8 cellular contexts compared by ENCODE assay signal in genomic region chr13:24272452-24273161, GRCh38. TPM values are rescaled to one million over a fixed set of nuclear protein-coding genes. Genes with fewer than 3 reads are reported as not detected.
A peak's percentile ranks its signal among the peaks of the same experiment; 100 is the strongest.
DNase-seq lines count a peak whose midpoint lies in the region; ATAC-seq and TF ChIP-seq lines count a peak whose summit lies in the region.

No MANE protein-coding gene starts in this region.

- TF ChIP-seq POLR2A in IMR-90 (IDR thresholded peaks at IDR 0.05; ENCODE audit: low read depth, low read length) (no peak), stomach (IDR thresholded peaks at IDR 0.05) (no peak)

- H3K9ac ChIP-seq in IMR-90 (ENCODE audit: low read depth, low read length) (no peak overlapping the region), adipocyte (ENCODE audit: low read length) (peak overlapping the region; percentile 35), liver (ENCODE audit: low read depth in 1 of 2, low read length in 2 of 2) (no peak overlapping the region)

- H3K27ac ChIP-seq in IMR-90 (ENCODE audit: insufficient read depth, low read length) (peak overlapping the region; percentile 48; the same call in 1 of the 2 replicates), liver (ENCODE audit: low read depth in 1 of 2, low read length in 2 of 2) (peak overlapping the region; percentile 81 to 85), stomach (peak overlapping the region; percentile 5 to 87 (median 86)), GM23338 (ENCODE audit: low read depth) (no peak overlapping the region)

- no peak for ATAC-seq in IMR-90 (ENCODE audit: low read depth)
- ATAC-seq in HG02610 (IDR thresholded peaks at IDR 0.05; ENCODE audit: unreplicated experiment) = no peak
- ATAC-seq in GM18907 (IDR thresholded peaks at IDR 0.05; ENCODE audit: unreplicated experiment) = no peak
- no peak; the same call in 2 of the 3 replicates for ATAC-seq in GM23338

- H3K9me3 Mint-ChIP-seq in GM23338 = no peaks in the 10 kb centered on the region

- H3K4ac ChIP-seq in IMR-90 (ENCODE audit: low read depth, low read length) = peak overlapping the region; percentile 50; the same call in 1 of the 2 replicates

- 93% methylated on average over 12 of the region's 18 CpGs; no CpG with 5 or more reads in 1 of the 2 experiments for WGBS in IMR-90 (ENCODE audit: extremely low coverage in 2 of 2, insufficient read length in 1 of 2), 2 experiments
- 80% methylated on average over 18 of the region's 18 CpGs for WGBS in liver
- WGBS in stomach, 5 donors = 72 to 79% (median 73%) methylated on average over 18 of the region's 18 CpGs

- dilution Hi-C loops in IMR-90 (cut with HindIII; ENCODE audit: low sequenced_read_pairs, unreplicated experiment) = no loop called here

- POLR2A ChIA-PET in IMR-90 (lab: Charles Lee; ENCODE audit: unreplicated experiment) = no interaction called here

- H2AK9ac ChIP-seq in IMR-90 (replicated peaks; ENCODE audit: low read depth, low read length, poor library complexity) = no peak overlapping the region

- 0 out of 2 replicates have a peak overlapping the region, but pooled peaks have one; percentile 18 for H2BK120ac ChIP-seq in IMR-90 (ENCODE audit: low read depth, low read length)

- H3K14ac ChIP-seq in IMR-90 (replicated peaks; ENCODE audit: low read depth, low read length) = peak overlapping the region; percentile 75; the same call in 1 of the 2 replicates

- no peak for DNase-seq in IMR-90
- no peak for DNase-seq in adipocyte (ENCODE audit: low read depth)
- no peak for DNase-seq in stomach
- no peak for DNase-seq in NCI-H69 (lab: John Stamatoyannopoulos, UW)
- DNase-seq in GM23338 (ENCODE audit: low spot score) = no peak

- H4K8ac ChIP-seq in IMR-90 (ENCODE audit: low read depth in 2 of 2, low read length in 2 of 2) = peak overlapping the region; percentile 11 to 23; a peak in 3 of 4 replicates

- H2AFZ ChIP-seq in IMR-90 (replicated peaks; ENCODE audit: low read length, poor library complexity) = no peak overlapping the region
- no peak overlapping the region for H2AFZ ChIP-seq in GM23338

- intact Hi-C loops in IMR-90 (cut with micrococcal nuclease) = no loop called here
- intact Hi-C loops in stomach (cut with DNase I; ENCODE audit: low total_unique reads) = no loop called here

- CTCF ChIA-PET in IMR-90 (lab: Yijun Ruan, JAX) = no interaction called here

- H3K36me3 Mint-ChIP-seq in GM23338 (ENCODE audit: low read depth) = no peaks in the 10 kb centered on the region

- H3F3A ChIP-seq in GM23338 (replicated peaks; ENCODE audit: low read depth) = no peaks in the 10 kb centered on the region

- H3K4me3 Mint-ChIP-seq in GM23338 = no peak overlapping the region

- H2BK5ac ChIP-seq in IMR-90 (ENCODE audit: low read depth, low read length, poor library complexity, severe bottlenecking) = peak overlapping the region; percentile 61

- H3K18ac ChIP-seq in IMR-90 (ENCODE audit: low read depth, low read length) = peak overlapping the region; percentile 18; the same call in 1 of the 2 replicates

- H2BK20ac ChIP-seq in IMR-90 (ENCODE audit: low read depth, low read length) = 0 out of 2 replicates have a peak overlapping the region, but pooled peaks have one; percentile 8

- no peak overlapping the region for H3K27ac Mint-ChIP-seq in GM23338

- H4K20me1 ChIP-seq in IMR-90 (ENCODE audit: insufficient read depth, low read length) (0 out of 2 replicates have a peak, but pooled peaks cover 2% of the 10 kb centered on the region), GM23338 (replicated peaks; ENCODE audit: insufficient read depth) (peaks cover 11% of the 10 kb centered on the region; the same call in 1 of the 2 replicates)

- H2BK15ac ChIP-seq in IMR-90 (ENCODE audit: low read depth, low read length) = no peak overlapping the region

- H3K4me3 ChIP-seq in IMR-90 (ENCODE audit: insufficient read depth, low read depth, low read length) = no peak overlapping the region
- no peak overlapping the region for H3K4me3 ChIP-seq in adipocyte (ENCODE audit: low read length)
- H3K4me3 ChIP-seq in liver (ENCODE audit: low read depth in 1 of 3, low read length in 3 of 3) = peak overlapping the region in 1 of 3 donors; percentile 36
- peak overlapping the region; percentile 35 to 43 (median 40) for H3K4me3 ChIP-seq in stomach
- H3K4me3 ChIP-seq in GM23338 = no peak overlapping the region

- H3K23ac ChIP-seq in IMR-90 (ENCODE audit: low read depth, low read length) = peak overlapping the region; percentile 98; the same call in 1 of the 2 replicates

- no peak overlapping the region for H3K56ac ChIP-seq in IMR-90 (ENCODE audit: extremely low read depth, insufficient read depth, low read length)

- TF ChIP-seq EP300 in stomach (IDR thresholded peaks at IDR 0.05) = no peak

- peaks cover 37% of the 10 kb centered on the region for H3K79me2 ChIP-seq in GM23338 (replicated peaks; ENCODE audit: insufficient read depth)

- H4K5ac ChIP-seq in IMR-90 (ENCODE audit: low read depth, low read length) = peak overlapping the region; percentile 65

- H2AK5ac ChIP-seq in IMR-90 (ENCODE audit: low read depth, low read length) = peak overlapping the region; percentile 30; the same call in 1 of the 2 replicates

- no peaks in the 10 kb centered on the region for H3K27me3 ChIP-seq in IMR-90 (ENCODE audit: control insufficient read depth, insufficient read depth, low read length)
- H3K27me3 ChIP-seq in adipocyte (replicated peaks; ENCODE audit: control insufficient read depth, insufficient read depth, low read length) = no peaks in the 10 kb centered on the region
- no peaks in the 10 kb centered on the region for H3K27me3 ChIP-seq in liver (ENCODE audit: control insufficient read depth in 4 of 4, insufficient read depth in 4 of 4, low read length in 3 of 4)
- no peaks in the 10 kb centered on the region for H3K27me3 ChIP-seq in stomach
- no peaks in the 10 kb centered on the region for H3K27me3 ChIP-seq in GM23338 (ENCODE audit: insufficient read depth)

- TF ChIP-seq RAD21 in IMR-90 (IDR thresholded peaks at IDR 0.05; ENCODE audit: low read length) (no peak), liver (IDR thresholded peaks at IDR 0.05) (no peak)

- no peak for TF ChIP-seq CTCF in IMR-90 (conservative IDR thresholded peaks at IDR 0.05; ENCODE audit: low read depth, low read length)
- TF ChIP-seq CTCF in liver (IDR thresholded peaks at IDR 0.05; ENCODE audit: low read depth, low read length, missing input control) = no peak
- TF ChIP-seq CTCF in stomach (IDR thresholded peaks at IDR 0.05) = no peak
- no peak for TF ChIP-seq CTCF in GM23338 (conservative IDR thresholded peaks at IDR 0.05; ENCODE audit: low read depth in 2 of 2)

- H3K4me1 Mint-ChIP-seq in GM23338 = peaks cover 15% of the 10 kb centered on the region

- in situ Hi-C loops in IMR-90 (cut with MboI; ENCODE audit: low sequenced_read_pairs) = no loop called here

- H3K9me1 ChIP-seq in IMR-90 (ENCODE audit: insufficient read depth, low read length) = peaks cover 12% of the 10 kb centered on the region; the same call in 1 of the 2 replicates

- peaks cover 4% of the 10 kb centered on the region for H3K27me3 Mint-ChIP-seq in GM23338 (ENCODE audit: insufficient read depth, low read depth, poor library complexity)

- H3K9me2 ChIP-seq in GM23338 (ENCODE audit: insufficient read depth) = no peaks in the 10 kb centered on the region

- no TSS peak for BruUV-seq in IMR-90 (replicated peaks; lab: Mats Ljungman, UMichigan)

- peaks cover 31 to 59% of the 10 kb centered on the region in 2 experiments for H3K79me1 ChIP-seq in IMR-90 (ENCODE audit: low read depth in 1 of 2, low read length in 2 of 2)

- H4K91ac ChIP-seq in IMR-90 (ENCODE audit: insufficient read depth, low read depth, low read length) = peak overlapping the region; percentile 48; the same call in 1 of the 2 replicates

- peak overlapping the region; percentile 99 for H3K4me2 ChIP-seq in IMR-90 (ENCODE audit: low read depth, low read length)
- no peak overlapping the region for H3K4me2 ChIP-seq in GM23338

- H3K4me1 ChIP-seq in IMR-90 (ENCODE audit: control insufficient read depth, insufficient read depth, low read length) = peaks cover 18% of the 10 kb centered on the region
- peaks cover 23% of the 10 kb centered on the region for H3K4me1 ChIP-seq in adipocyte (ENCODE audit: control insufficient read depth, insufficient read depth, low read length)
- peaks cover 15 to 39% (median 27%) of the 10 kb centered on the region in 4 donors for H3K4me1 ChIP-seq in liver (ENCODE audit: control insufficient read depth in 4 of 4, insufficient read depth in 4 of 4, low read length in 3 of 4)
- peaks cover 27 to 63% (median 45%) of the 10 kb centered on the region in 4 donors for H3K4me1 ChIP-seq in stomach
- 0 out of 2 replicates have a peak, but pooled peaks cover 5% of the 10 kb centered on the region for H3K4me1 ChIP-seq in GM23338 (ENCODE audit: insufficient read depth)

- H3K36me3 ChIP-seq in IMR-90 (ENCODE audit: control insufficient read depth, insufficient read depth, low read length) (no peaks in the 10 kb centered on the region), adipocyte (ENCODE audit: control insufficient read depth, insufficient read depth, low read length, severe bottlenecking) (no peaks in the 10 kb centered on the region), liver (ENCODE audit: control insufficient read depth in 4 of 4, insufficient read depth in 3 of 4, low read depth in 1 of 4, low read length in 3 of 4) (peaks cover 0 to 2% (median 0%) of the 10 kb centered on the region in 4 donors), stomach (no peaks in the 10 kb centered on the region), GM23338 (ENCODE audit: insufficient read depth) (no peaks in the 10 kb centered on the region)

- no peaks in the 10 kb centered on the region for H3K9me3 ChIP-seq in IMR-90 (ENCODE audit: control insufficient read depth, insufficient read depth, low read length)
- no peaks in the 10 kb centered on the region for H3K9me3 ChIP-seq in adipocyte (ENCODE audit: control insufficient read depth, low read length)
- no peaks in the 10 kb centered on the region for H3K9me3 ChIP-seq in liver (ENCODE audit: control insufficient read depth in 4 of 4, low read length in 3 of 4)
- H3K9me3 ChIP-seq in stomach = no peaks in the 10 kb centered on the region

TF ChIP-seq in IMR-90, 13 proteins besides CTCF, POLR2A, EP300 and RAD21 (continues in another document):
- TF ChIP-seq SMC3 (IDR thresholded peaks at IDR 0.05; ENCODE audit: low read depth, low read length) = no peak

TF ChIP-seq in liver, 16 proteins besides CTCF, POLR2A, EP300 and RAD21 (continues in another document):
- TF ChIP-seq YY1 (IDR thresholded peaks at IDR 0.05) = no peak
- TF ChIP-seq FOXA2 (IDR thresholded peaks at IDR 0.05) = no peak

TF ChIP-seq in GM23338, 12 proteins besides CTCF, POLR2A, EP300 and RAD21 (continues in another document):
- no peak for TF ChIP-seq CREB1 (CRISPR knock-in tag; IDR thresholded peaks at IDR 0.05; ENCODE audit: low read depth)

RNA-seq across cellular contexts. Expression of gene C1QTNF9, which starts 36.8 kb away (rescaled TPM):
- total RNA-seq in IMR-90 (2012; rRNA removed) = under 0.01 and 0.18 TPM in 2 replicates
- polyA plus RNA-seq in IMR-90 (2012; rRNA removed) = 0.21 and 0.22 TPM in 2 replicates
- polyA plus RNA-seq in IMR-90 (2012; cell fraction: cytosol; rRNA removed) = 0.02 and 0.14 TPM in 2 replicates
- 0.08 and 0.49 TPM in 2 replicates for polyA plus RNA-seq in IMR-90 (2012; cell fraction: nucleus; rRNA removed; ENCODE audit: low replicate concordance)
- total RNA-seq in liver = under 1 TPM in 1 of 2 donors, not detected in 1; 0.25 TPM
- polyA plus RNA-seq in liver = under 1 TPM; 0.10 to 0.19 TPM
- 1 to 10 TPM in 1 of 5 donors, under 1 TPM in 1, not detected in 3; 0.37 to 2.3 TPM for total RNA-seq in stomach
- under 1 TPM in 2 of 3 donors, not detected in 1; 0.08 to 0.25 TPM for polyA plus RNA-seq in stomach
- not detected in 2 replicates for total RNA-seq in GM23338 (2014; rRNA removed; shearing (Covaris generic))
- polyA plus RNA-seq in GM23338 (2016; fragmentation: Nextera tagmentation; extraction: Ambion mirVana) = not detected in 2 replicates

Comparison
In these comparisons a context has a peak if more than half of its experiments do, and no peak if none do; other contexts are left out.
1. H3K4me3 ChIP-seq: peak in stomach (4 of 4); none in IMR-90 (single experiment), adipocyte (single experiment) and GM23338 (single experiment).